Comparison of ENCODE assay signal across 3 cellular contexts in genomic region chr9:96661711-96662110, GRCh38.
TF ChIP-seq lines count a peak whose summit lies in the region.

No MANE protein-coding gene starts in this region.

TF ChIP-seq in SK-N-SH treated with all-trans-retinoic acid at 6 μM for 48 hours, 23 proteins besides CTCF, POLR2A, EP300 and RAD21:
- TF ChIP-seq RARB (CRISPR knock-in tag; IDR thresholded peaks at IDR 0.05) (no peak), GLIS3 (CRISPR knock-in tag; IDR thresholded peaks at IDR 0.05) (no peak), ZNF70 (CRISPR knock-in tag; IDR thresholded peaks at IDR 0.05) (no peak), ESRRG (CRISPR knock-in tag; IDR thresholded peaks at IDR 0.05) (no peak), PPARA (CRISPR knock-in tag; IDR thresholded peaks at IDR 0.05; ENCODE audit: borderline replicate concordance) (no peak), TCF4 (CRISPR knock-in tag; IDR thresholded peaks at IDR 0.05; ENCODE audit: borderline replicate concordance) (no peak), ARNTL (CRISPR knock-in tag; IDR thresholded peaks at IDR 0.05; ENCODE audit: borderline replicate concordance, low read depth) (no peak), BACH2 (CRISPR knock-in tag; IDR thresholded peaks at IDR 0.05; ENCODE audit: borderline replicate concordance) (no peak)
- TF ChIP-seq, protein P1, sequence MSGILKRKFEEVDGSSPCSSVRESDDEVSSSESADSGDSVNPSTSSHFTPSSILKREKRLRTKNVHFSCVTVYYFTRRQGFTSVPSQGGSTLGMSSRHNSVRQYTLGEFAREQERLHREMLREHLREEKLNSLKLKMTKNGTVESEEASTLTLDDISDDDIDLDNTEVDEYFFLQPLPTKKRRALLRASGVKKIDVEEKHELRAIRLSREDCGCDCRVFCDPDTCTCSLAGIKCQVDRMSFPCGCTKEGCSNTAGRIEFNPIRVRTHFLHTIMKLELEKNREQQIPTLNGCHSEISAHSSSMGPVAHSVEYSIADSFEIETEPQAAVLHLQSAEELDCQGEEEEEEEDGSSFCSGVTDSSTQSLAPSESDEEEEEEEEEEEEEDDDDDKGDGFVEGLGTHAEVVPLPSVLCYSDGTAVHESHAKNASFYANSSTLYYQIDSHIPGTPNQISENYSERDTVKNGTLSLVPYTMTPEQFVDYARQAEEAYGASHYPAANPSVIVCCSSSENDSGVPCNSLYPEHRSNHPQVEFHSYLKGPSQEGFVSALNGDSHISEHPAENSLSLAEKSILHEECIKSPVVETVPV (CRISPR knock-in tag; IDR thresholded peaks at IDR 0.05), result no peak

TF ChIP-seq in SK-N-SH, 30 proteins besides CTCF, POLR2A, EP300 and RAD21:
- no peak for TF ChIP-seq USF1 (IDR thresholded peaks at IDR 0.05; ENCODE audit: borderline replicate concordance, low read depth)

TF ChIP-seq in GM12891, 5 proteins besides CTCF, POLR2A, EP300 and RAD21:
- TF ChIP-seq SPI1 (IDR thresholded peaks at IDR 0.05; ENCODE audit: low read depth, low read length) (no peak), PAX5 (IDR thresholded peaks at IDR 0.05; ENCODE audit: insufficient read depth, low read length, severe bottlenecking) (no peak), POLR2AphosphoS5 (IDR thresholded peaks at IDR 0.05; ENCODE audit: low read depth, low read length) (no peak), POU2F2 (IDR thresholded peaks at IDR 0.05; ENCODE audit: low read depth, low read length) (no peak), TAF1 (IDR thresholded peaks at IDR 0.05; ENCODE audit: low read depth, low read length) (no peak)
